Comparison of ENCODE assay signal across 1 cellular context in the genomic region with DNA sequence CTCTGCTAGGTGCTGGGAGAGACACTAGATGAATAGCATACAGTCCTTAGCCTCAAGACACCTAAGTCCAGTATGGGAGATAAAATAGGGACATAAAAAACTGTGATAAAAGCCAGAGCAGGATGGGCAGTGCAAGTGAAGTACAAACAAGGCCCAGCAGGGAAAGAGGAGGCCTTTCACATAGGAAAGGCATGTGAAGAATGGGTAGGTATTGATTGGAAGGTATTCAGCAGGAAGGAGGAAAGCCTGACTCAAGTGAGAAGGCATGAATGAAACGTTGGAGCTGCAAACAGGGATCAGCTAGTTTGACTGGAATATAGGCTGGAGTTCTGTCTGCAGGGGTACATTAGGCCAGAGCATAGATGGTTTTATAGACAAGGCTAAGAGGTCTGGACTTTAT.
TF ChIP-seq lines count a peak whose summit lies in the region.

No MANE protein-coding gene starts in this region.

TF ChIP-seq in GM23338, 12 proteins besides CTCF, POLR2A, EP300 and RAD21 (continued from another document):
- TF ChIP-seq, protein P1, sequence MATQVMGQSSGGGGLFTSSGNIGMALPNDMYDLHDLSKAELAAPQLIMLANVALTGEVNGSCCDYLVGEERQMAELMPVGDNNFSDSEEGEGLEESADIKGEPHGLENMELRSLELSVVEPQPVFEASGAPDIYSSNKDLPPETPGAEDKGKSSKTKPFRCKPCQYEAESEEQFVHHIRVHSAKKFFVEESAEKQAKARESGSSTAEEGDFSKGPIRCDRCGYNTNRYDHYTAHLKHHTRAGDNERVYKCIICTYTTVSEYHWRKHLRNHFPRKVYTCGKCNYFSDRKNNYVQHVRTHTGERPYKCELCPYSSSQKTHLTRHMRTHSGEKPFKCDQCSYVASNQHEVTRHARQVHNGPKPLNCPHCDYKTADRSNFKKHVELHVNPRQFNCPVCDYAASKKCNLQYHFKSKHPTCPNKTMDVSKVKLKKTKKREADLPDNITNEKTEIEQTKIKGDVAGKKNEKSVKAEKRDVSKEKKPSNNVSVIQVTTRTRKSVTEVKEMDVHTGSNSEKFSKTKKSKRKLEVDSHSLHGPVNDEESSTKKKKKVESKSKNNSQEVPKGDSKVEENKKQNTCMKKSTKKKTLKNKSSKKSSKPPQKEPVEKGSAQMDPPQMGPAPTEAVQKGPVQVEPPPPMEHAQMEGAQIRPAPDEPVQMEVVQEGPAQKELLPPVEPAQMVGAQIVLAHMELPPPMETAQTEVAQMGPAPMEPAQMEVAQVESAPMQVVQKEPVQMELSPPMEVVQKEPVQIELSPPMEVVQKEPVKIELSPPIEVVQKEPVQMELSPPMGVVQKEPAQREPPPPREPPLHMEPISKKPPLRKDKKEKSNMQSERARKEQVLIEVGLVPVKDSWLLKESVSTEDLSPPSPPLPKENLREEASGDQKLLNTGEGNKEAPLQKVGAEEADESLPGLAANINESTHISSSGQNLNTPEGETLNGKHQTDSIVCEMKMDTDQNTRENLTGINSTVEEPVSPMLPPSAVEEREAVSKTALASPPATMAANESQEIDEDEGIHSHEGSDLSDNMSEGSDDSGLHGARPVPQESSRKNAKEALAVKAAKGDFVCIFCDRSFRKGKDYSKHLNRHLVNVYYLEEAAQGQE (IDR thresholded peaks at IDR 0.05; ENCODE audit: unreplicated experiment): no peak
- TF ChIP-seq POLR2AphosphoS5 (IDR thresholded peaks at IDR 0.05; ENCODE audit: low read depth) (no peak), EZH2phosphoT487 (IDR thresholded peaks at IDR 0.05; ENCODE audit: unreplicated experiment) (no peak), STAT1 (IDR thresholded peaks at IDR 0.05; ENCODE audit: unreplicated experiment) (no peak), CREB1 (CRISPR knock-in tag; IDR thresholded peaks at IDR 0.05; ENCODE audit: low read depth) (no peak), NANOG (IDR thresholded peaks at IDR 0.05; ENCODE audit: borderline replicate concordance) (no peak), ZNF114 (CRISPR knock-in tag; IDR thresholded peaks at IDR 0.05) (no peak)
- TF ChIP-seq, protein P2, sequence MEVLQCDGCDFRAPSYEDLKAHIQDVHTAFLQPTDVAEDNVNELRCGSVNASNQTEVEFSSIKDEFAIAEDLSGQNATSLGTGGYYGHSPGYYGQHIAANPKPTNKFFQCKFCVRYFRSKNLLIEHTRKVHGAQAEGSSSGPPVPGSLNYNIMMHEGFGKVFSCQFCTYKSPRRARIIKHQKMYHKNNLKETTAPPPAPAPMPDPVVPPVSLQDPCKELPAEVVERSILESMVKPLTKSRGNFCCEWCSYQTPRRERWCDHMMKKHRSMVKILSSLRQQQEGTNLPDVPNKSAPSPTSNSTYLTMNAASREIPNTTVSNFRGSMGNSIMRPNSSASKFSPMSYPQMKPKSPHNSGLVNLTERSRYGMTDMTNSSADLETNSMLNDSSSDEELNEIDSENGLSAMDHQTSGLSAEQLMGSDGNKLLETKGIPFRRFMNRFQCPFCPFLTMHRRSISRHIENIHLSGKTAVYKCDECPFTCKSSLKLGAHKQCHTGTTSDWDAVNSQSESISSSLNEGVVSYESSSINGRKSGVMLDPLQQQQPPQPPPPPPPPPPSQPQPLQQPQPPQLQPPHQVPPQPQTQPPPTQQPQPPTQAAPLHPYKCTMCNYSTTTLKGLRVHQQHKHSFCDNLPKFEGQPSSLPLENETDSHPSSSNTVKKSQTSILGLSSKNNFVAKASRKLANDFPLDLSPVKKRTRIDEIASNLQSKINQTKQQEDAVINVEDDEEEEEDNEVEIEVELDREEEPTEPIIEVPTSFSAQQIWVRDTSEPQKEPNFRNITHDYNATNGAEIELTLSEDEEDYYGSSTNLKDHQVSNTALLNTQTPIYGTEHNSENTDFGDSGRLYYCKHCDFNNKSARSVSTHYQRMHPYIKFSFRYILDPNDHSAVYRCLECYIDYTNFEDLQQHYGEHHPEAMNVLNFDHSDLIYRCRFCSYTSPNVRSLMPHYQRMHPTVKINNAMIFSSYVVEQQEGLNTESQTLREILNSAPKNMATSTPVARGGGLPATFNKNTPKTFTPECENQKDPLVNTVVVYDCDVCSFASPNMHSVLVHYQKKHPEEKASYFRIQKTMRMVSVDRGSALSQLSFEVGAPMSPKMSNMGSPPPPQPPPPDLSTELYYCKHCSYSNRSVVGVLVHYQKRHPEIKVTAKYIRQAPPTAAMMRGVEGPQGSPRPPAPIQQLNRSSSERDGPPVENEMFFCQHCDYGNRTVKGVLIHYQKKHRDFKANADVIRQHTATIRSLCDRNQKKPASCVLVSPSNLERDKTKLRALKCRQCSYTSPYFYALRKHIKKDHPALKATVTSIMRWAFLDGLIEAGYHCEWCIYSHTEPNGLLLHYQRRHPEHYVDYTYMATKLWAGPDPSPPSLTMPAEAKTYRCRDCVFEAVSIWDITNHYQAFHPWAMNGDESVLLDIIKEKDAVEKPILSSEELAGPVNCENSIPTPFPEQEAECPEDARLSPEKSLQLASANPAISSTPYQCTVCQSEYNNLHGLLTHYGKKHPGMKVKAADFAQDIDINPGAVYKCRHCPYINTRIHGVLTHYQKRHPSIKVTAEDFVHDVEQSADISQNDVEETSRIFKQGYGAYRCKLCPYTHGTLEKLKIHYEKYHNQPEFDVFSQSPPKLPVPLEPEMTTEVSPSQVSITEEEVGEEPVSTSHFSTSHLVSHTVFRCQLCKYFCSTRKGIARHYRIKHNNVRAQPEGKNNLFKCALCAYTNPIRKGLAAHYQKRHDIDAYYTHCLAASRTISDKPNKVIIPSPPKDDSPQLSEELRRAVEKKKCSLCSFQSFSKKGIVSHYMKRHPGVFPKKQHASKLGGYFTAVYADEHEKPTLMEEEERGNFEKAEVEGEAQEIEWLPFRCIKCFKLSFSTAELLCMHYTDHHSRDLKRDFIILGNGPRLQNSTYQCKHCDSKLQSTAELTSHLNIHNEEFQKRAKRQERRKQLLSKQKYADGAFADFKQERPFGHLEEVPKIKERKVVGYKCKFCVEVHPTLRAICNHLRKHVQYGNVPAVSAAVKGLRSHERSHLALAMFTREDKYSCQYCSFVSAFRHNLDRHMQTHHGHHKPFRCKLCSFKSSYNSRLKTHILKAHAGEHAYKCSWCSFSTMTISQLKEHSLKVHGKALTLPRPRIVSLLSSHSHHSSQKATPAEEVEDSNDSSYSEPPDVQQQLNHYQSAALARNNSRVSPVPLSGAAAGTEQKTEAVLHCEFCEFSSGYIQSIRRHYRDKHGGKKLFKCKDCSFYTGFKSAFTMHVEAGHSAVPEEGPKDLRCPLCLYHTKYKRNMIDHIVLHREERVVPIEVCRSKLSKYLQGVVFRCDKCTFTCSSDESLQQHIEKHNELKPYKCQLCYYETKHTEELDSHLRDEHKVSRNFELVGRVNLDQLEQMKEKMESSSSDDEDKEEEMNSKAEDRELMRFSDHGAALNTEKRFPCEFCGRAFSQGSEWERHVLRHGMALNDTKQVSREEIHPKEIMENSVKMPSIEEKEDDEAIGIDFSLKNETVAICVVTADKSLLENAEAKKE (CRISPR knock-in tag; IDR thresholded peaks at IDR 0.05): no peak
- TF ChIP-seq, protein P3, sequence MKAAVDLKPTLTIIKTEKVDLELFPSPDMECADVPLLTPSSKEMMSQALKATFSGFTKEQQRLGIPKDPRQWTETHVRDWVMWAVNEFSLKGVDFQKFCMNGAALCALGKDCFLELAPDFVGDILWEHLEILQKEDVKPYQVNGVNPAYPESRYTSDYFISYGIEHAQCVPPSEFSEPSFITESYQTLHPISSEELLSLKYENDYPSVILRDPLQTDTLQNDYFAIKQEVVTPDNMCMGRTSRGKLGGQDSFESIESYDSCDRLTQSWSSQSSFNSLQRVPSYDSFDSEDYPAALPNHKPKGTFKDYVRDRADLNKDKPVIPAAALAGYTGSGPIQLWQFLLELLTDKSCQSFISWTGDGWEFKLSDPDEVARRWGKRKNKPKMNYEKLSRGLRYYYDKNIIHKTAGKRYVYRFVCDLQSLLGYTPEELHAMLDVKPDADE (IDR thresholded peaks at IDR 0.05): no peak
